16 cellular contexts compared by ENCODE assay signal in the genomic region with DNA sequence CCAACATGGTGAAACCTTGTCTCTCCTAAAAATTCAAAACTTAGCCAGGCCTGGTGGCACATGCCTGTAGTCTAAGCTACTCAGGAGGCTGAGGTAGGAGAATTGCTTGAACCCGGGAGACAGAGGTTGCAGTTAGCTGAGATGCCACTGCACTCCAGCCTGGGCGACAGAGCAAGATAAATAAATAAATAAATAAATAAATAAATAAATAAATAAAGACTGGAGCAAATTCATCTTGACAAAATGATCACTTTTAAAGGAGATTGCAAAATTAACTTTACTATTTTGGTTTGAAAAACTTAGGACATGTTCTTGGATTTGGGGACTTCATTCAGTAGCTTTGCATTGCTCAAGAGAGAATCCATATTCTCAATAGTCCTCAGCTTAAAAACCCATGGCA.
DNase-seq lines count a peak whose midpoint lies in the region; ATAC-seq, FAIRE-seq and TF ChIP-seq lines count a peak whose summit lies in the region.
"Had no signal": no experiment of that assay in that cellular context is flagged by ENCODE, and none has a peak within 500 bp of the region (broad histone marks: within the 10 kb centered on the region; RNA-seq: fewer than 3 reads in every experiment).

No MANE protein-coding gene starts in this region.

- BruUV-seq in IMR-90 (replicated peaks; lab: Mats Ljungman, UMichigan), result no TSS peak

- POLR2A ChIA-PET in A549 (lab: Yijun Ruan, JAX) (no interaction called here), IMR-90 (lab: Charles Lee; ENCODE audit: unreplicated experiment) (no interaction called here)

- H3K4ac ChIP-seq in IMR-90 (ENCODE audit: low read depth, low read length), result no peak overlapping the region

- no peaks in the 10 kb centered on the region for H3K9me3 ChIP-seq in A549
- H3K9me3 ChIP-seq in IMR-90 (ENCODE audit: control insufficient read depth, insufficient read depth, low read length), result no peaks in the 10 kb centered on the region
- H3K9me3 ChIP-seq in RWPE2 (ENCODE audit: severe bottlenecking), result no peaks in the 10 kb centered on the region
- no peaks in the 10 kb centered on the region for H3K9me3 ChIP-seq in HAP-1

- no peak overlapping the region for H3K4me3 ChIP-seq in A549
- no peak overlapping the region for H3K4me3 ChIP-seq in IMR-90 (ENCODE audit: insufficient read depth, low read depth, low read length)
- H3K4me3 ChIP-seq in RWPE2 (ENCODE audit: severe bottlenecking), result no peak overlapping the region
- no peak overlapping the region for H3K4me3 ChIP-seq in HAP-1
- H3K4me3 ChIP-seq: GM12878 had no signal

- no peaks in the 10 kb centered on the region for H4K20me1 ChIP-seq in IMR-90 (ENCODE audit: insufficient read depth, low read length)

- H2BK20ac ChIP-seq in IMR-90 (ENCODE audit: low read depth, low read length), result no peak overlapping the region

- H3K27ac ChIP-seq in A549 (peak overlapping the region in 1 of 2 experiments; percentile 74; a peak in 3 of 6 replicates), IMR-90 (ENCODE audit: insufficient read depth, low read length) (peak overlapping the region; percentile 22; the same call in 1 of the 2 replicates), RWPE2 (ENCODE audit: poor library complexity, severe bottlenecking) (peak overlapping the region; percentile 99), foreskin keratinocyte (peak overlapping the region; percentile 91)

- 88% methylated on average over 2 of the region's 2 CpGs for WGBS in A549 (ENCODE audit: missing lambda C conversion rate)
- no CpG with 5 or more reads among the region's 2 CpGs for WGBS in IMR-90 (ENCODE audit: extremely low coverage in 2 of 2, insufficient read length in 1 of 2), 2 experiments

- CTCF ChIA-PET in A549 (lab: Yijun Ruan, JAX) (interaction anchor here (1.2 kb wide), 1 partner anchor 35 kb away, joined by 3 read pairs; no protein-coding TSS in a partner anchor), IMR-90 (lab: Yijun Ruan, JAX) (interaction anchor here (0.6 kb wide), 1 partner anchor 77 kb away, joined by 3 read pairs; no protein-coding TSS in a partner anchor)

- dilution Hi-C loops in IMR-90 (cut with HindIII; ENCODE audit: low sequenced_read_pairs, unreplicated experiment), result no loop called here

- H3K27me3 ChIP-seq in IMR-90 (ENCODE audit: control insufficient read depth, insufficient read depth, low read length), result no peaks in the 10 kb centered on the region
- no peaks in the 10 kb centered on the region for H3K27me3 ChIP-seq in RWPE2 (ENCODE audit: insufficient read depth, poor library complexity, severe bottlenecking)
- no peaks in the 10 kb centered on the region for H3K27me3 ChIP-seq in foreskin keratinocyte
- no peaks in the 10 kb centered on the region for H3K27me3 ChIP-seq in HAP-1 (ENCODE audit: low read depth)

- DNase-seq in A549 (ENCODE audit: low read depth in 1 of 2, low spot score in 1 of 2) (no peak), IMR-90 (no peak), RWPE2 (ENCODE audit: low spot score) (no peak), foreskin keratinocyte (no peak), HAP-1 (ENCODE audit: low spot score in 2 of 2) (no peak), NCI-H82 treated with DMSO at 0.1 percent for 48 hours (lab: John Stamatoyannopoulos, UW; ENCODE audit: unreplicated experiment) (no peak), NCI-H2227 (lab: John Stamatoyannopoulos, UW; ENCODE audit: unreplicated experiment) (no peak)
- DNase-seq: 8988T; C1 segment of cervical spinal cord; CD4-positive, alpha-beta T cell; DMS79; GOT3; HCEC 1CT had no signal

- H3K18ac ChIP-seq in IMR-90 (ENCODE audit: low read depth, low read length), result no peak overlapping the region; the same call in 1 of the 2 replicates

- no peak for TF ChIP-seq EP300 in A549 (IDR thresholded peaks at IDR 0.05)

- no peak overlapping the region for H2AK9ac ChIP-seq in IMR-90 (replicated peaks; ENCODE audit: low read depth, low read length, poor library complexity)

- H2AK5ac ChIP-seq in IMR-90 (ENCODE audit: low read depth, low read length), result no peak overlapping the region

- H3K56ac ChIP-seq in IMR-90 (ENCODE audit: extremely low read depth, insufficient read depth, low read length), result no peak overlapping the region

- H4K8ac ChIP-seq in IMR-90 (ENCODE audit: low read depth in 2 of 2, low read length in 2 of 2), result no peak overlapping the region; a peak in 1 of 4 replicates

- peaks cover 43% of the 10 kb centered on the region for H3K4me1 ChIP-seq in A549
- H3K4me1 ChIP-seq in IMR-90 (ENCODE audit: control insufficient read depth, insufficient read depth, low read length), result peaks cover 12% of the 10 kb centered on the region
- peaks cover 66% of the 10 kb centered on the region for H3K4me1 ChIP-seq in RWPE2 (ENCODE audit: insufficient read depth, poor library complexity, severe bottlenecking)
- peaks cover 51% of the 10 kb centered on the region for H3K4me1 ChIP-seq in foreskin keratinocyte
- H3K4me1 ChIP-seq in HAP-1, result no peaks in the 10 kb centered on the region

- peaks cover 4 to 30% of the 10 kb centered on the region in 2 experiments; a peak in 3 of 4 replicates for H3K79me1 ChIP-seq in IMR-90 (ENCODE audit: low read depth in 1 of 2, low read length in 2 of 2)

- in situ Hi-C loops in IMR-90 (cut with MboI; ENCODE audit: low sequenced_read_pairs) (no loop called here), HAP-1 (cut with MboI; ENCODE audit: low sequenced_read_pairs) (no loop called here)

- no peak overlapping the region for H3K4me2 ChIP-seq in A549
- no peak overlapping the region for H3K4me2 ChIP-seq in IMR-90 (ENCODE audit: low read depth, low read length)

- H2BK15ac ChIP-seq in IMR-90 (ENCODE audit: low read depth, low read length), result no peak overlapping the region; the same call in 2 of the 3 replicates

- H2BK120ac ChIP-seq in IMR-90 (ENCODE audit: low read depth, low read length), result peak overlapping the region; percentile 68

- no peak for TF ChIP-seq CTCF in A549 (IDR thresholded peaks at IDR 0.05)
- TF ChIP-seq CTCF in IMR-90 (conservative IDR thresholded peaks at IDR 0.05; ENCODE audit: low read depth, low read length), result no peak
- TF ChIP-seq CTCF in RWPE2 (IDR thresholded peaks at IDR 0.05; ENCODE audit: poor library complexity, severe bottlenecking), result no peak
- no peak for TF ChIP-seq CTCF in foreskin keratinocyte (conservative IDR thresholded peaks at IDR 0.05)

- no peak overlapping the region for H3K23ac ChIP-seq in IMR-90 (ENCODE audit: low read depth, low read length)

- no peak for TF ChIP-seq POLR2A in A549 (IDR thresholded peaks at IDR 0.05; ENCODE audit: low read length)
- no peak for TF ChIP-seq POLR2A in IMR-90 (IDR thresholded peaks at IDR 0.05; ENCODE audit: low read depth, low read length)

- H2AFZ ChIP-seq in IMR-90 (replicated peaks; ENCODE audit: low read length, poor library complexity), result no peak overlapping the region

- no peak overlapping the region for H3K14ac ChIP-seq in IMR-90 (replicated peaks; ENCODE audit: low read depth, low read length)

- intact Hi-C loops in IMR-90 (cut with micrococcal nuclease), result no loop called here

- peaks cover 5% of the 10 kb centered on the region; the same call in 1 of the 2 replicates for H3K9me1 ChIP-seq in IMR-90 (ENCODE audit: insufficient read depth, low read length)

- no peak overlapping the region for H3K9ac ChIP-seq in IMR-90 (ENCODE audit: low read depth, low read length)

- no peaks in the 10 kb centered on the region; the same call in 1 of the 2 replicates for H3K36me3 ChIP-seq in IMR-90 (ENCODE audit: control insufficient read depth, insufficient read depth, low read length)
- H3K36me3 ChIP-seq in RWPE2 (ENCODE audit: low read depth), result no peaks in the 10 kb centered on the region
- no peaks in the 10 kb centered on the region for H3K36me3 ChIP-seq in HAP-1 (replicated peaks)

- H4K91ac ChIP-seq in IMR-90 (ENCODE audit: insufficient read depth, low read depth, low read length), result no peak overlapping the region

- H2BK5ac ChIP-seq in IMR-90 (ENCODE audit: low read depth, low read length, poor library complexity, severe bottlenecking), result no peak overlapping the region

- FAIRE-seq in A549 (lab: Jason Lieb, UNC), result no peak
- FAIRE-seq: GM12878, GM18507 had no signal

- ATAC-seq in A549 (no peak), IMR-90 (ENCODE audit: low read depth) (no peak), RWPE2 (ENCODE audit: low read depth) (no peak), foreskin keratinocyte (no peak), HG03159 (IDR thresholded peaks at IDR 0.05; ENCODE audit: unreplicated experiment) (no peak)

- peak overlapping the region; percentile 63 for H4K5ac ChIP-seq in IMR-90 (ENCODE audit: low read depth, low read length)

- TF ChIP-seq RAD21 in A549 (conservative IDR thresholded peaks at IDR 0.05 in 1 of 2, IDR thresholded peaks at IDR 0.05 in 1 of 2), result no peak
- TF ChIP-seq RAD21 in IMR-90 (IDR thresholded peaks at IDR 0.05; ENCODE audit: low read length), result no peak

TF ChIP-seq in A549, 52 proteins besides CTCF, POLR2A, EP300 and RAD21:
- TF ChIP-seq ZC3H11A (IDR thresholded peaks at IDR 0.05) (peak; percentile 84), HDAC2 (IDR thresholded peaks at IDR 0.05) (no peak)

TF ChIP-seq in IMR-90, 13 proteins besides CTCF, POLR2A, EP300 and RAD21:
- TF ChIP-seq SMC3 (IDR thresholded peaks at IDR 0.05; ENCODE audit: low read depth, low read length) (no peak), FOS (IDR thresholded peaks at IDR 0.05; ENCODE audit: low read depth, low read length) (no peak)
- TF ChIP-seq, protein P1, sequence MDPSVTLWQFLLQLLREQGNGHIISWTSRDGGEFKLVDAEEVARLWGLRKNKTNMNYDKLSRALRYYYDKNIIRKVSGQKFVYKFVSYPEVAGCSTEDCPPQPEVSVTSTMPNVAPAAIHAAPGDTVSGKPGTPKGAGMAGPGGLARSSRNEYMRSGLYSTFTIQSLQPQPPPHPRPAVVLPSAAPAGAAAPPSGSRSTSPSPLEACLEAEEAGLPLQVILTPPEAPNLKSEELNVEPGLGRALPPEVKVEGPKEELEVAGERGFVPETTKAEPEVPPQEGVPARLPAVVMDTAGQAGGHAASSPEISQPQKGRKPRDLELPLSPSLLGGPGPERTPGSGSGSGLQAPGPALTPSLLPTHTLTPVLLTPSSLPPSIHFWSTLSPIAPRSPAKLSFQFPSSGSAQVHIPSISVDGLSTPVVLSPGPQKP (IDR thresholded peaks at IDR 0.05; ENCODE audit: borderline replicate concordance, low read depth, low read length), result no peak
